In the genomic region with DNA sequence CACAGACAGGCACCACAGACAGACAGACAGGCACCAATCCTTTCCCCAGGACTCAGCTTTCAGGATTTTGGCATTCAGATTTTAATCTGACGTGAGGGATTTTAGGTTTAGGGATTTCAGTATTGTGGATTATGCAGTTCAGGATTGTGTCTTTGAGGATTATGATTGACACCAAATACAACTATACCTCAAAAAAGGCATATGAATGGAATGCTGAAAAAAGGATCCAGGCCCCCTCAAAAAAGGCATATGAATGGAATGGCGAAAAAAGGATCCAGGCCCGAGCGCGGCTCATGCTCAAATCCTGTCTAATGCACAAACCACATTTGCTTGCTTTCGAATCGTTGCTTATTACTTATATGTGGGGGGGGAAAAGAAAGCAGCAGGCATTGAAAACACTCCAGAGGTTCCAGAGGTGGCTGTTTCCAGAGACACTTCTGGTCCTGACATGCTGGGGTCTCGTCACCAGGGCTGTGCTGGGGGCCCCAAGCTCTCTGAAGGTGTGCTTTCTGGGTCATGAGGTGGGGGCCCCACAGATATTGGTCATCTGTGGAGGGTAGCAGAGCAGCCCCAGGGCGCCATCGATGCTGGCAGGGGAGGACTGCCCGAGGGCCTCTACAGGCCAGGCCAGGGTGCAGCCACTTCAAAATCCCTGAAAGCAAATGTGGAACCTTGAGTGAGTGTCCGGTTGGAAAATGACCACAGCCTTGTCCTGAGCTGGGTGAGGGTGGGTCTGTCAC, we compare ENCODE assay signal across 29 cellular contexts. TPM values are rescaled to one million over a fixed set of nuclear protein-coding genes. Genes with fewer than 3 reads are reported as not detected.
"Had no signal": no experiment of that assay in that cellular context is flagged by ENCODE, and none has a peak within 500 bp of the region (broad histone marks: within the 10 kb centered on the region; RNA-seq: fewer than 3 reads in every experiment).

No MANE protein-coding gene starts in this region.

- H3K9me3 ChIP-seq: right lobe of liver, suprapubic skin had no signal

- H3K36me3 ChIP-seq: right lobe of liver, stomach, suprapubic skin, tibial nerve had no signal

- H3K27ac ChIP-seq: dorsolateral prefrontal cortex, right lobe of liver, skin epidermis, stomach, suprapubic skin, tibial nerve had no signal

- H3K4me1 ChIP-seq: right lobe of liver, stomach, suprapubic skin, tibial nerve had no signal

- H3K4me3 ChIP-seq: dorsolateral prefrontal cortex, right lobe of liver, skin epidermis, stomach, suprapubic skin, tibial nerve had no signal

- FAIRE-seq: astrocyte, colon, endothelial cell of umbilical vein had no signal

- ATAC-seq: activated naive CD4-positive, alpha-beta T cell treated with anti-CD3 and anti-CD28 coated beads, Interleukin-2, amount 50 U/mL, for 72 hours; activated T-cell treated with anti-CD3 and anti-CD28 coated beads, Interleukin-2, amount 50 U/mL, for 72 hours; effector memory CD8-positive, alpha-beta T cell; esophagus mucosa; stimulated activated memory B cell treated with anti-CD40 and anti-IgM and Interleukin-4, amounts not matched to agents 10 μg/mL and 1 μg/mL and 100 μg/mL, for 72 hours had no signal

- DNase-seq: activated B cell treated with CpG ODN at 0.5 μM for 24 hours; activated CD4-positive, alpha-beta T cell treated with anti-CD3 and anti-CD28 coated beads for 4 hours; activated CD4-positive, alpha-beta T cell treated with anti-CD3 and anti-CD28 coated beads, Interleukin-2, amount 50 U/mL, for 48 hours; activated effector memory CD4-positive, alpha-beta T cell treated with Interleukin-2 at 50 U/mL for 16 hours; activated T-cell treated with anti-CD3 and anti-CD28 coated beads, Interleukin-2, amount 50 U/mL, for 72 hours; effector memory CD8-positive, alpha-beta T cell; foreskin melanocyte; glutamatergic neuron; hypothalamus; nephron progenitor cell; nucleus accumbens; stimulated activated CD4-positive, alpha-beta T cell treated with anti-CD3 and anti-CD28 coated beads, Interleukin-2, amount 100 ng/mL, for 24 hours; stomach; T1000 had no signal

- H3K27me3 ChIP-seq: dorsolateral prefrontal cortex, right lobe of liver, stomach, suprapubic skin, tibial nerve had no signal

RNA-seq across cellular contexts. Expression of a gene that starts 16.8 kb away (rescaled TPM):
- total RNA-seq: activated B cell treated with CpG ODN at 0.5 μM for 24 hours had no signal

RNA-seq across cellular contexts. Expression of a gene that starts 36.7 kb away (rescaled TPM):
- total RNA-seq: activated B cell treated with CpG ODN at 0.5 μM for 24 hours; activated CD8-positive, alpha-beta memory T cell treated with anti-CD3 and anti-CD28 coated beads for 36 hours; activated naive CD4-positive, alpha-beta T cell treated with anti-CD3 and anti-CD28 coated beads, Interleukin-2, amount 50 U/mL, for 72 hours; activated T-cell treated with anti-CD3 and anti-CD28 coated beads, Interleukin-2, amount 50 U/mL, for 72 hours; astrocyte; dorsolateral prefrontal cortex; endothelial cell of umbilical vein; esophagus mucosa; lower leg skin; right lobe of liver; stomach; suprapubic skin; T-helper 1 cell treated with Interleukin-12 subunit alpha and Interleukin-12 subunit beta and Interleukin-4 antibody, amounts not matched to agents 30 ng/mL and 1 ng/mL, for 36 hours; tibial nerve had no signal
- polyA plus RNA-seq: adipose tissue, endothelial cell of umbilical vein, stomach had no signal

RNA-seq across cellular contexts. Expression of a gene that starts 50.3 kb away (rescaled TPM):
- total RNA-seq: activated B cell treated with CpG ODN at 0.5 μM for 24 hours; activated CD8-positive, alpha-beta memory T cell treated with anti-CD3 and anti-CD28 coated beads for 36 hours; activated naive CD4-positive, alpha-beta T cell treated with anti-CD3 and anti-CD28 coated beads, Interleukin-2, amount 50 U/mL, for 72 hours; activated T-cell treated with anti-CD3 and anti-CD28 coated beads, Interleukin-2, amount 50 U/mL, for 72 hours; astrocyte; endothelial cell of umbilical vein; esophagus mucosa; lower leg skin; right lobe of liver; stomach; T-helper 1 cell treated with Interleukin-12 subunit alpha and Interleukin-12 subunit beta and Interleukin-4 antibody, amounts not matched to agents 30 ng/mL and 1 ng/mL, for 36 hours had no signal
- polyA plus RNA-seq: endothelial cell of umbilical vein, stomach had no signal
